14 cellular contexts compared by ENCODE assay signal in the genomic region with DNA sequence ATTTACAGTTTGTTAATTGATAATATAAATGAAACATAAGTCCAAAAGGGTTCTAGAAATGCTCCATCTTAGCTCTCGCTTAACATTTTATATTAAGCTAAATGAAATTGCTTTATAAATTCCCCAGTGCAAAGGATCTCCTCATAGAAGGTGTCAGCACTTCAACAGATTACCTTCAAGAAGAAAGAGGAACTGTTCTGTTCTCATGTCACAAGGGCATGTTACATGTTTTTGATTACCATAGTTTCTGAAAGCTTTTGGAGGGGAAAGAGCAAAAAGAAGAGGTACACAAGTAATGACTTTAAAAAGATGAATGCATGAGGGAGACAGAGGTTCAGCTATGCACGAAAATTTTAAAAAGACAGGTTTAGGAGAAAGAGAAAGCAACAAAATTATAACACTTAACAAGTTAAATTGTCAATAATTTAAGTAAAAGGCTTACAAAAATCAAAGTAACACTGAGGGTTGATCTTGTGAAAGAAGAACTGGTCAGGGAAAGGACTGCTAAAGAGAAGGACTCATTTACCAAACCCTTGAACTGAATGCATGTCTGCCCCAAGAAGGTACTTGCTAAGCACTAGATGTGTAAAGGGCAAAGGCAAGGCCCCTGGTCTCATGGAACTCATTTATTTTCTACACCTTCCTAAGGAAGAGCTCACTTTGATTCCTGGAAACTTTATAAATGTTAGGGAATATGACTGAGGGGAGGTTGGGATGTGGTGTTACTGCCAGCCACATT. TPM values are rescaled to one million over a fixed set of nuclear protein-coding genes. Genes with fewer than 3 reads are reported as not detected.
A peak's percentile ranks its signal among the peaks of the same experiment; 100 is the strongest.
DNase-seq lines count a peak whose midpoint lies in the region; ATAC-seq and TF ChIP-seq lines count a peak whose summit lies in the region.
"Had no signal": no experiment of that assay in that cellular context is flagged by ENCODE, and none has a peak within 500 bp of the region (broad histone marks: within the 10 kb centered on the region; RNA-seq: fewer than 3 reads in every experiment).

No MANE protein-coding gene starts in this region.

- peaks cover 52% of the 10 kb centered on the region for H3K4me1 ChIP-seq in OCI-LY7 (ENCODE audit: insufficient read depth, low read length, poor library complexity, severe bottlenecking)
- H3K4me1 ChIP-seq: esophagus muscularis mucosa, psoas muscle had no signal

- no peak overlapping the region for H3K4me3 Mint-ChIP-seq in activated CD4-positive, alpha-beta memory T cell treated with anti-CD3 and anti-CD28 coated beads for 36 hours
- H3K4me3 Mint-ChIP-seq: dendritic cell treated with granulocyte-macrophage colony-stimulating factor and Interleukin-4, amounts not matched to agents 40 ng/mL and 50 ng/mL, for 4 days had no signal

- no peaks in the 10 kb centered on the region for H4K20me1 ChIP-seq in OCI-LY7 (ENCODE audit: insufficient read depth, low read length)

- BruUV-seq in OCI-LY7 (replicated peaks; lab: Mats Ljungman, UMichigan) = no TSS peak

- peak overlapping the region; percentile 61 for H3K4me2 ChIP-seq in OCI-LY7 (ENCODE audit: low read length)

- no peaks in the 10 kb centered on the region for H3K9me3 ChIP-seq in OCI-LY7 (ENCODE audit: low read length)
- H3K9me3 ChIP-seq: esophagus muscularis mucosa, psoas muscle had no signal

- peak overlapping the region; percentile 37 for H3K27ac ChIP-seq in OCI-LY7 (ENCODE audit: low read depth, low read length, poor library complexity, severe bottlenecking)
- H3K27ac ChIP-seq: esophagus muscularis mucosa, psoas muscle had no signal

- no peaks in the 10 kb centered on the region for H3K9me3 Mint-ChIP-seq in activated CD4-positive, alpha-beta memory T cell treated with anti-CD3 and anti-CD28 coated beads for 36 hours
- H3K9me3 Mint-ChIP-seq: dendritic cell treated with granulocyte-macrophage colony-stimulating factor and Interleukin-4, amounts not matched to agents 40 ng/mL and 50 ng/mL, for 4 days had no signal

- POLR2A ChIA-PET in OCI-LY7 (lab: Charles Lee) = interaction anchor here (0.5 to 5.5 kb wide), 8 partner anchors 11 to 178 kb away, joined by 3 to 30 read pairs (median 4); partner anchors contain the start of genes CCDC191 and QTRT2
- POLR2A ChIA-PET in activated CD4-positive, alpha-beta memory T cell treated with anti-CD3 and anti-CD28 coated beads for 36 hours (lab: Charles Lee) = no interaction called here

- intact Hi-C loops in OCI-LY7 (cut with micrococcal nuclease; ENCODE audit: unreplicated experiment) = no loop called here
- intact Hi-C loops in activated CD4-positive, alpha-beta memory T cell treated with anti-CD3 and anti-CD28 coated beads for 36 hours (cut with micrococcal nuclease) = no loop called here

- ATAC-seq in GM18499 (IDR thresholded peaks at IDR 0.05; ENCODE audit: insufficient read depth, unreplicated experiment) (peak; percentile 77), GM21390 (IDR thresholded peaks at IDR 0.05; ENCODE audit: unreplicated experiment) (peak; percentile 84), HG02981 (IDR thresholded peaks at IDR 0.05; ENCODE audit: unreplicated experiment) (peak; percentile 85)
- ATAC-seq: Panc1, psoas muscle had no signal

- no peaks in the 10 kb centered on the region for H3K27me3 Mint-ChIP-seq in activated CD4-positive, alpha-beta memory T cell treated with anti-CD3 and anti-CD28 coated beads for 36 hours
- H3K27me3 Mint-ChIP-seq: dendritic cell treated with granulocyte-macrophage colony-stimulating factor and Interleukin-4, amounts not matched to agents 40 ng/mL and 50 ng/mL, for 4 days had no signal

- no peak overlapping the region for H3K4me3 ChIP-seq in OCI-LY7 (ENCODE audit: low read depth, low read length, poor library complexity, severe bottlenecking)
- H3K4me3 ChIP-seq: esophagus muscularis mucosa, psoas muscle had no signal

- DNase-seq in OCI-LY7 (ENCODE audit: low spot score) (peak; percentile 62), NCI-H2196 (lab: John Stamatoyannopoulos, UW; ENCODE audit: unreplicated experiment) (no peak), HT-29 (ENCODE audit: low spot score) (no peak)
- DNase-seq in central memory CD4-positive, alpha-beta T cell = no peak
- DNase-seq in activated CD4-positive, alpha-beta memory T cell treated with anti-CD3 and anti-CD28 coated beads for 36 hours = no peak
- DNase-seq: activated CD4-positive, alpha-beta T cell treated with anti-CD3 and anti-CD28 coated beads for 48 hours; NCI-H1417; psoas muscle had no signal

- no peaks in the 10 kb centered on the region for H3K4me1 Mint-ChIP-seq in activated CD4-positive, alpha-beta memory T cell treated with anti-CD3 and anti-CD28 coated beads for 36 hours (ENCODE audit: low read depth)

- no peak for TF ChIP-seq CTCF in OCI-LY7 (conservative IDR thresholded peaks at IDR 0.05; ENCODE audit: low read length)

- CTCF ChIA-PET in OCI-LY7 (lab: Charles Lee; ENCODE audit: unreplicated experiment) = interaction anchor here (0.6 kb wide), 1 partner anchor 14 kb away, joined by 3 read pairs; no protein-coding TSS in a partner anchor
- CTCF ChIA-PET in activated CD4-positive, alpha-beta memory T cell treated with anti-CD3 and anti-CD28 coated beads for 36 hours (lab: Charles Lee) = no interaction called here

- H2AFZ ChIP-seq in OCI-LY7 (ENCODE audit: low read length) = peak overlapping the region; percentile 70

- peaks cover 5% of the 10 kb centered on the region for H3K36me3 Mint-ChIP-seq in activated CD4-positive, alpha-beta memory T cell treated with anti-CD3 and anti-CD28 coated beads for 36 hours

- H3K9me2 ChIP-seq in OCI-LY7 (ENCODE audit: insufficient read depth, low read length) = no peaks in the 10 kb centered on the region

- H3K27ac Mint-ChIP-seq in activated CD4-positive, alpha-beta memory T cell treated with anti-CD3 and anti-CD28 coated beads for 36 hours = no peak overlapping the region
- H3K27ac Mint-ChIP-seq: dendritic cell treated with granulocyte-macrophage colony-stimulating factor and Interleukin-4, amounts not matched to agents 40 ng/mL and 50 ng/mL, for 4 days had no signal

- no peaks in the 10 kb centered on the region for H3K79me2 ChIP-seq in OCI-LY7 (ENCODE audit: insufficient read depth, low read depth, low read length)

- H3K36me3 ChIP-seq in OCI-LY7 (ENCODE audit: insufficient read depth, low read length) = no peaks in the 10 kb centered on the region

RNA-seq across cellular contexts. Expression of gene CCDC191, which starts 45.1 kb away (rescaled TPM):
- total RNA-seq in OCI-LY7 (2014; rRNA removed; shearing (Covaris generic)) = 5.0 and 5.4 TPM in 2 replicates
- total RNA-seq in OCI-LY7 (2022) = 4.2 and 7.3 TPM in 2 replicates
- total RNA-seq in HT-29 (2014; rRNA removed; shearing (Covaris generic)) = 0.78 and 1.1 TPM in 2 replicates
- 1 to 10 TPM; 3.5 TPM for total RNA-seq in activated CD4-positive, alpha-beta memory T cell treated with anti-CD3 and anti-CD28 coated beads for 36 hours

RNA-seq across cellular contexts. Expression of gene QTRT2, which starts 45.3 kb away (rescaled TPM):
- 43.1 and 47.4 TPM in 2 replicates for total RNA-seq in OCI-LY7 (2014; rRNA removed; shearing (Covaris generic))
- total RNA-seq in OCI-LY7 (2022) = 54.6 and 57.2 TPM in 2 replicates
- total RNA-seq in HT-29 (2014; rRNA removed; shearing (Covaris generic)) = 28.1 and 32.1 TPM in 2 replicates
- 10 to 100 TPM; 27.2 to 30.7 TPM for total RNA-seq in activated CD4-positive, alpha-beta memory T cell treated with anti-CD3 and anti-CD28 coated beads for 36 hours
